22 cellular contexts compared by ENCODE assay signal in genomic region chr6:133396630-133397335, GRCh38.
DNase-seq lines count a peak whose midpoint lies in the region.
"Had no signal": no experiment of that assay in that cellular context is flagged by ENCODE, and none has a peak within 500 bp of the region (broad histone marks: within the 10 kb centered on the region; RNA-seq: fewer than 3 reads in every experiment).

No MANE protein-coding gene starts in this region.

- H3K4me3 Mint-ChIP-seq in activated T-cell treated with anti-CD3 and anti-CD28 coated beads, Interleukin-2, amount 50 U/mL, for 24 hours: no peak overlapping the region
- H3K4me3 Mint-ChIP-seq: activated CD4-positive, alpha-beta memory T cell treated with anti-CD3 and anti-CD28 coated beads for 36 hours; activated naive CD4-positive, alpha-beta T cell treated with anti-CD3 and anti-CD28 coated beads for 36 hours; activated T-helper 1 cell treated with anti-CD3 and anti-CD28 coated beads, Interleukin-12 subunit alpha, Interleukin-12 subunit beta, Interleukin-2, Interleukin-4 antibody, amounts not matched to agents 30 ng/mL and 10 ng/mL and 1 ng/mL, durations not matched to agents 14 hours and 24 hours and 36 hours; T-helper 17 cell had no signal

- DNase-seq in HS-27A (ENCODE audit: low read depth): peak; percentile 2
- peak in 1 of 2 experiments; percentile 26 for DNase-seq in SJCRH30
- DNase-seq in fibroblast of gingiva (ENCODE audit: low read depth): peak; percentile 5
- peak; percentile 6 for DNase-seq in skeletal muscle cell (ENCODE audit: low read depth)
- no peak for DNase-seq in stimulated activated CD4-positive, alpha-beta T cell treated with anti-CD3 and anti-CD28 coated beads, Interleukin-12 subunit alpha, Interleukin-12 subunit beta, amount 100 ng/mL, for 4 hours
- no peak for DNase-seq in NCI-H69 (lab: John Stamatoyannopoulos, UW)
- no peak for DNase-seq in activated T-cell treated with anti-CD3 and anti-CD28 coated beads, Interleukin-2, amount 50 U/mL, for 24 hours
- DNase-seq: activated CD4-positive, alpha-beta memory T cell treated with anti-CD3 and anti-CD28 coated beads for 36 hours; activated CD4-positive, CD25-positive, alpha-beta regulatory T cell treated with anti-CD3 and anti-CD28 coated beads, Interleukin-2, amount 50 U/mL, for 72 hours; activated naive CD4-positive, alpha-beta T cell treated with anti-CD3 and anti-CD28 coated beads for 36 hours; amniotic stem cell; effector CD4-positive, alpha-beta T cell; glutamatergic neuron; NCI-H1092 treated with DMSO at 0.1 percent for 48 hours; NCI-H187; PC-9; posterior cingulate gyrus; stimulated activated CD4-positive, alpha-beta T cell treated with anti-CD3 and anti-CD28 coated beads, Interleukin-15, amount 100 ng/mL, for 24 hours; stimulated activated CD4-positive, alpha-beta T cell treated with anti-CD3 and anti-CD28 coated beads, Interleukin-4, amount 100 ng/mL, for 4 hours; T-helper 17 cell had no signal

- no peaks in the 10 kb centered on the region for H3K27me3 ChIP-seq in SJCRH30
- H3K27me3 ChIP-seq: tibial nerve had no signal

- no peak overlapping the region for H3K27ac Mint-ChIP-seq in activated T-cell treated with anti-CD3 and anti-CD28 coated beads, Interleukin-2, amount 50 U/mL, for 24 hours
- H3K27ac Mint-ChIP-seq: activated CD4-positive, alpha-beta memory T cell treated with anti-CD3 and anti-CD28 coated beads for 36 hours; activated naive CD4-positive, alpha-beta T cell treated with anti-CD3 and anti-CD28 coated beads for 36 hours; activated T-helper 1 cell treated with anti-CD3 and anti-CD28 coated beads, Interleukin-12 subunit alpha, Interleukin-12 subunit beta, Interleukin-2, Interleukin-4 antibody, amounts not matched to agents 30 ng/mL and 10 ng/mL and 1 ng/mL, durations not matched to agents 14 hours and 24 hours and 36 hours; T-helper 17 cell had no signal

- H3K36me3 ChIP-seq in SJCRH30: no peaks in the 10 kb centered on the region
- H3K36me3 ChIP-seq: tibial nerve had no signal

- peaks cover 36% of the 10 kb centered on the region for H3K4me1 ChIP-seq in SJCRH30
- H3K4me1 ChIP-seq: tibial nerve had no signal

- no peaks in the 10 kb centered on the region for H3K27me3 Mint-ChIP-seq in activated T-cell treated with anti-CD3 and anti-CD28 coated beads, Interleukin-2, amount 50 U/mL, for 24 hours
- H3K27me3 Mint-ChIP-seq: activated CD4-positive, alpha-beta memory T cell treated with anti-CD3 and anti-CD28 coated beads for 36 hours had no signal

- no peaks in the 10 kb centered on the region for H3K36me3 Mint-ChIP-seq in activated T-cell treated with anti-CD3 and anti-CD28 coated beads, Interleukin-2, amount 50 U/mL, for 24 hours (ENCODE audit: low read depth)
- H3K36me3 Mint-ChIP-seq: activated CD4-positive, alpha-beta memory T cell treated with anti-CD3 and anti-CD28 coated beads for 36 hours had no signal

- H3K4me1 Mint-ChIP-seq in activated T-cell treated with anti-CD3 and anti-CD28 coated beads, Interleukin-2, amount 50 U/mL, for 24 hours (ENCODE audit: low read depth): no peaks in the 10 kb centered on the region
- H3K4me1 Mint-ChIP-seq: T-helper 17 cell had no signal

- H3K4me3 ChIP-seq in SJCRH30 (no peak overlapping the region), skeletal muscle cell (ENCODE audit: low read depth, low read length) (no peak overlapping the region)
- H3K4me3 ChIP-seq: PC-9, tibial nerve had no signal

- peak overlapping the region; percentile 58 for H3K27ac ChIP-seq in SJCRH30
- H3K27ac ChIP-seq: PC-9, tibial nerve had no signal

- no peaks in the 10 kb centered on the region for H3K9me3 ChIP-seq in SJCRH30 (replicated peaks)
- H3K9me3 ChIP-seq: tibial nerve had no signal

- no peaks in the 10 kb centered on the region for H3K9me3 Mint-ChIP-seq in activated T-cell treated with anti-CD3 and anti-CD28 coated beads, Interleukin-2, amount 50 U/mL, for 24 hours
- H3K9me3 Mint-ChIP-seq: activated CD4-positive, alpha-beta memory T cell treated with anti-CD3 and anti-CD28 coated beads for 36 hours; activated T-helper 1 cell treated with anti-CD3 and anti-CD28 coated beads, Interleukin-12 subunit alpha, Interleukin-12 subunit beta, Interleukin-2, Interleukin-4 antibody, amounts not matched to agents 30 ng/mL and 10 ng/mL and 1 ng/mL, durations not matched to agents 14 hours and 24 hours and 36 hours had no signal

Comparison
In these comparisons a context has a peak if more than half of its experiments do, and no peak if none do; other contexts are left out.
1. DNase-seq: peak in HS-27A (single experiment), fibroblast of gingiva (single experiment) and skeletal muscle cell (single experiment); none in stimulated activated CD4-positive, alpha-beta T cell treated with anti-CD3 and anti-CD28 coated beads, Interleukin-12 subunit alpha, Interleukin-12 subunit beta, amount 100 ng/mL, for 4 hours (single experiment), NCI-H69 (single experiment) and activated T-cell treated with anti-CD3 and anti-CD28 coated beads, Interleukin-2, amount 50 U/mL, for 24 hours (single experiment).